Comparison of ENCODE assay signal across 8 cellular contexts in genomic region chr4:141054446-141054845, GRCh38.
"Had no signal": no experiment of that assay in that cellular context is flagged by ENCODE, and none has a peak within 500 bp of the region (broad histone marks: within the 10 kb centered on the region; RNA-seq: fewer than 3 reads in every experiment).

No MANE protein-coding gene starts in this region.

- ATAC-seq: HCT116, K562 had no signal

- H3K36me3 ChIP-seq: HAP-1 had no signal

- H3K4me3 ChIP-seq: GM23248, HAP-1, K562 had no signal

- H3K27ac ChIP-seq: GM23248 had no signal

- H3K4me1 ChIP-seq: HAP-1 had no signal

- DNase-seq: GM23248, GOT3, H7, HFFc6, IMR-90 had no signal
